ENCODE assay signal across 8 cellular contexts in genomic region chr14:71497645-71498086, GRCh38.
DNase-seq lines count a peak whose midpoint lies in the region; ATAC-seq, FAIRE-seq and TF ChIP-seq lines count a peak whose summit lies in the region.

No MANE protein-coding gene starts in this region.

- no peak overlapping the region for H3K23ac ChIP-seq in IMR-90 (ENCODE audit: low read depth, low read length)

- TF ChIP-seq POLR2A in IMR-90 (IDR thresholded peaks at IDR 0.05; ENCODE audit: low read depth, low read length) (no peak), ovary (IDR thresholded peaks at IDR 0.05) (no peak)

- POLR2A ChIA-PET in IMR-90 (lab: Charles Lee; ENCODE audit: unreplicated experiment) = no interaction called here

- H3K9ac ChIP-seq in IMR-90 (ENCODE audit: low read depth, low read length) = no peak overlapping the region

- H4K5ac ChIP-seq in IMR-90 (ENCODE audit: low read depth, low read length) = no peak overlapping the region

- peaks cover 6% of the 10 kb centered on the region for H3K4me1 ChIP-seq in IMR-90 (ENCODE audit: control insufficient read depth, insufficient read depth, low read length)
- no peaks in the 10 kb centered on the region for H3K4me1 ChIP-seq in ovary (ENCODE audit: insufficient read depth)

- peak overlapping the region; percentile 60; the same call in 1 of the 2 replicates for H3K4me2 ChIP-seq in IMR-90 (ENCODE audit: low read depth, low read length)

- no CpG with 5 or more reads among the region's 2 CpGs for WGBS in IMR-90 (ENCODE audit: extremely low coverage in 2 of 2, insufficient read length in 1 of 2), 2 experiments
- 62 to 78% (median 76%) methylated on average over 2 of the region's 2 CpGs for WGBS in ovary, 3 donors

- peaks cover 25% of the 10 kb centered on the region for H4K20me1 ChIP-seq in IMR-90 (ENCODE audit: insufficient read depth, low read length)

- no peak for TF ChIP-seq RAD21 in IMR-90 (IDR thresholded peaks at IDR 0.05; ENCODE audit: low read length)

- peak overlapping the region; percentile 27 for H2BK5ac ChIP-seq in IMR-90 (ENCODE audit: low read depth, low read length, poor library complexity, severe bottlenecking)

- no peak overlapping the region; the same call in 1 of the 2 replicates for H3K4me3 ChIP-seq in GM12865 (ENCODE audit: low read depth, low read length)
- no peak overlapping the region for H3K4me3 ChIP-seq in IMR-90 (ENCODE audit: insufficient read depth, low read depth, low read length)
- H3K4me3 ChIP-seq in bronchial epithelial cell (ENCODE audit: low read depth, low read length) = no peak overlapping the region
- H3K4me3 ChIP-seq in ovary = no peak overlapping the region

- ATAC-seq in GM21529 (IDR thresholded peaks at IDR 0.05; ENCODE audit: unreplicated experiment) (peak; percentile 85), IMR-90 (ENCODE audit: low read depth) (peak; percentile 24; the same call in 1 of the 2 replicates)

- no peaks in the 10 kb centered on the region for H3K36me3 Mint-ChIP-seq in Calu3 (ENCODE audit: insufficient read depth, unreplicated experiment)

- BruUV-seq in IMR-90 (replicated peaks; lab: Mats Ljungman, UMichigan) = no TSS peak
- no TSS peak for BruUV-seq in Calu3 (replicated peaks; lab: Mats Ljungman, UMichigan)

- DNase-seq in GM12865 (ENCODE audit: low read depth) (peak; percentile 95), IMR-90 (peak; percentile 82), bronchial epithelial cell (ENCODE audit: low read depth) (peak; percentile 59), Calu3 (no peak), SHP77 treated with DMSO at 0.1 percent for 48 hours (lab: John Stamatoyannopoulos, UW) (no peak), ovary (no peak)
- no peak for DNase-seq in activated CD4-positive, alpha-beta T cell treated with anti-CD3 and anti-CD28 coated beads, Interleukin-2, amount 50 U/mL, for 4 hours

- H4K91ac ChIP-seq in IMR-90 (ENCODE audit: insufficient read depth, low read depth, low read length) = no peak overlapping the region

- no peak overlapping the region for H2AK5ac ChIP-seq in IMR-90 (ENCODE audit: low read depth, low read length)

- peaks cover 31 to 49% of the 10 kb centered on the region in 2 experiments for H3K79me1 ChIP-seq in IMR-90 (ENCODE audit: low read depth in 1 of 2, low read length in 2 of 2)

- H3K27me3 ChIP-seq in IMR-90 (ENCODE audit: control insufficient read depth, insufficient read depth, low read length) (no peaks in the 10 kb centered on the region), bronchial epithelial cell (ENCODE audit: control insufficient read depth, insufficient read depth, low read length) (no peaks in the 10 kb centered on the region), ovary (no peaks in the 10 kb centered on the region)

- no peak overlapping the region for H3K27ac ChIP-seq in IMR-90 (ENCODE audit: insufficient read depth, low read length)
- H3K27ac ChIP-seq in ovary = no peak overlapping the region

- H3K4ac ChIP-seq in IMR-90 (ENCODE audit: low read depth, low read length) = no peak overlapping the region

- H3K36me3 ChIP-seq in IMR-90 (ENCODE audit: control insufficient read depth, insufficient read depth, low read length) (no peaks in the 10 kb centered on the region), bronchial epithelial cell (ENCODE audit: control insufficient read depth, insufficient read depth, low read length) (no peaks in the 10 kb centered on the region), ovary (no peaks in the 10 kb centered on the region)

- dilution Hi-C loops in IMR-90 (cut with HindIII; ENCODE audit: low sequenced_read_pairs, unreplicated experiment) = no loop called here

- CTCF ChIA-PET in IMR-90 (lab: Yijun Ruan, JAX) = no interaction called here
- CTCF ChIA-PET in Calu3 (lab: Charles Lee) = interaction anchor here (0.5 kb wide), 1 partner anchor 124 kb away, joined by 6 read pairs; no protein-coding TSS in a partner anchor

- no peak for FAIRE-seq in bronchial epithelial cell (lab: Jason Lieb, UNC)

- no peaks in the 10 kb centered on the region for H3K4me1 Mint-ChIP-seq in Calu3 (ENCODE audit: low read depth, unreplicated experiment)

- H3K9me3 ChIP-seq in IMR-90 (ENCODE audit: control insufficient read depth, insufficient read depth, low read length) (peaks cover 3% of the 10 kb centered on the region; the same call in 1 of the 2 replicates), ovary (no peaks in the 10 kb centered on the region)

- H3K4me3 Mint-ChIP-seq in Calu3 (ENCODE audit: low read depth, unreplicated experiment) = no peak overlapping the region

- intact Hi-C loops in IMR-90 (cut with micrococcal nuclease) = no loop called here
- intact Hi-C loops in Calu3 (cut with micrococcal nuclease; ENCODE audit: unreplicated experiment) = no loop called here
- intact Hi-C loops in ovary (cut with DNase I) = no loop called here

- no peak for TF ChIP-seq EP300 in ovary (IDR thresholded peaks at IDR 0.05)

- H3K14ac ChIP-seq in IMR-90 (replicated peaks; ENCODE audit: low read depth, low read length) = no peak overlapping the region

- H2BK20ac ChIP-seq in IMR-90 (ENCODE audit: low read depth, low read length) = no peak overlapping the region

- no peak for TF ChIP-seq CTCF in GM12865 (IDR thresholded peaks at IDR 0.05; ENCODE audit: insufficient read depth, low read depth, low read length, missing control alignments)
- no peak for TF ChIP-seq CTCF in IMR-90 (conservative IDR thresholded peaks at IDR 0.05; ENCODE audit: low read depth, low read length)
- no peak for TF ChIP-seq CTCF in bronchial epithelial cell (IDR thresholded peaks at IDR 0.05; ENCODE audit: insufficient read depth, low read length, severe bottlenecking)
- TF ChIP-seq CTCF in Calu3 (IDR thresholded peaks at IDR 0.05; ENCODE audit: unreplicated experiment) = no peak
- no peak for TF ChIP-seq CTCF in ovary (IDR thresholded peaks at IDR 0.05)

- no peaks in the 10 kb centered on the region for H3K9me3 Mint-ChIP-seq in Calu3 (ENCODE audit: low read depth, unreplicated experiment)

- H3K9me1 ChIP-seq in IMR-90 (ENCODE audit: insufficient read depth, low read length) = no peaks in the 10 kb centered on the region; the same call in 1 of the 2 replicates

- H3K27ac Mint-ChIP-seq in Calu3 (ENCODE audit: unreplicated experiment) = no peak overlapping the region

- H2BK120ac ChIP-seq in IMR-90 (ENCODE audit: low read depth, low read length) = no peak overlapping the region

- no peak overlapping the region for H4K8ac ChIP-seq in IMR-90 (ENCODE audit: low read depth in 2 of 2, low read length in 2 of 2)

- no peak overlapping the region for H2BK15ac ChIP-seq in IMR-90 (ENCODE audit: low read depth, low read length)

- no peak overlapping the region for H3K56ac ChIP-seq in IMR-90 (ENCODE audit: extremely low read depth, insufficient read depth, low read length)

- in situ Hi-C loops in IMR-90 (cut with MboI; ENCODE audit: low sequenced_read_pairs) = no loop called here

- no peak overlapping the region for H2AFZ ChIP-seq in IMR-90 (replicated peaks; ENCODE audit: low read length, poor library complexity)

- H3K18ac ChIP-seq in IMR-90 (ENCODE audit: low read depth, low read length) = no peak overlapping the region; the same call in 1 of the 2 replicates

- H3K27me3 Mint-ChIP-seq in Calu3 (ENCODE audit: unreplicated experiment) = no peaks in the 10 kb centered on the region

- no peak overlapping the region for H2AK9ac ChIP-seq in IMR-90 (replicated peaks; ENCODE audit: low read depth, low read length, poor library complexity)

TF ChIP-seq in IMR-90, 13 proteins besides CTCF, POLR2A, EP300 and RAD21:
- TF ChIP-seq BHLHE40 (IDR thresholded peaks at IDR 0.05; ENCODE audit: low read depth, low read length) (no peak), MAFK (IDR thresholded peaks at IDR 0.05; ENCODE audit: low read depth, low read length) (no peak), ELK1 (IDR thresholded peaks at IDR 0.05; ENCODE audit: borderline replicate concordance, low read depth, low read length) (no peak), FOS (IDR thresholded peaks at IDR 0.05; ENCODE audit: low read depth, low read length) (0 out of 2 replicates have a peak, but pooled peaks have one; percentile 25), NFE2L2 (IDR thresholded peaks at IDR 0.05; ENCODE audit: low read depth, low read length) (no peak), MAZ (IDR thresholded peaks at IDR 0.05; ENCODE audit: borderline replicate concordance, low read depth, low read length) (no peak), RFX5 (IDR thresholded peaks at IDR 0.05; ENCODE audit: low read depth, low read length) (no peak)
- TF ChIP-seq, protein P1, sequence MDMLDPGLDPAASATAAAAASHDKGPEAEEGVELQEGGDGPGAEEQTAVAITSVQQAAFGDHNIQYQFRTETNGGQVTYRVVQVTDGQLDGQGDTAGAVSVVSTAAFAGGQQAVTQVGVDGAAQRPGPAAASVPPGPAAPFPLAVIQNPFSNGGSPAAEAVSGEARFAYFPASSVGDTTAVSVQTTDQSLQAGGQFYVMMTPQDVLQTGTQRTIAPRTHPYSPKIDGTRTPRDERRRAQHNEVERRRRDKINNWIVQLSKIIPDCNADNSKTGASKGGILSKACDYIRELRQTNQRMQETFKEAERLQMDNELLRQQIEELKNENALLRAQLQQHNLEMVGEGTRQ (IDR thresholded peaks at IDR 0.05; ENCODE audit: low read depth, low read length) = no peak

Comparison
In these comparisons a context has a peak if more than half of its experiments do, and no peak if none do; other contexts are left out.
1. DNase-seq: peak in GM12865 (single experiment), IMR-90 (single experiment) and bronchial epithelial cell (single experiment); none in Calu3 (single experiment), SHP77 treated with DMSO at 0.1 percent for 48 hours (single experiment), activated CD4-positive, alpha-beta T cell treated with anti-CD3 and anti-CD28 coated beads, Interleukin-2, amount 50 U/mL, for 4 hours (0 of 2) and ovary (0 of 5).